In genomic region chr19:38676023-38676877, GRCh38 we compare ENCODE assay signal across 8 cellular contexts. TPM values are rescaled to one million over a fixed set of nuclear protein-coding genes. Genes with fewer than 3 reads are reported as not detected.
DNase-seq lines count a peak whose midpoint lies in the region; TF ChIP-seq lines count a peak whose summit lies in the region.

No MANE protein-coding gene starts in this region.

- DNase-seq in HFF-Myc (ENCODE audit: extremely low read depth, low read depth) (no peak), right atrium auricular region (ENCODE audit: low spot score) (no peak), head of caudate nucleus (no peak), amniotic stem cell (lab: John Stamatoyannopoulos, UW) (no peak), GM19240 (ENCODE audit: insufficient read length, low spot score) (no peak), HT-29 (ENCODE audit: low spot score) (no peak)
- peak; percentile 43 for DNase-seq in activated CD4-positive, alpha-beta memory T cell treated with anti-CD3 and anti-CD28 coated beads, Interleukin-2, amount 10 ng/mL, durations not matched to agents 7 days and 5 days

- peak overlapping the region; percentile 11 for H3K4me3 Mint-ChIP-seq in activated CD4-positive, alpha-beta memory T cell treated with anti-CD3 and anti-CD28 coated beads, Interleukin-2, amount 10 ng/mL, durations not matched to agents 7 days and 5 days

- H3K27me3 ChIP-seq in right atrium auricular region (no peaks in the 10 kb centered on the region), stomach smooth muscle (ENCODE audit: control insufficient read depth in 1 of 2, insufficient read depth in 2 of 2, low read length in 2 of 2) (no peaks in the 10 kb centered on the region)

- peaks cover 0 to 92% of the 10 kb centered on the region in 2 donors for H3K4me1 ChIP-seq in right atrium auricular region
- peaks cover 56% of the 10 kb centered on the region for H3K4me1 ChIP-seq in stomach smooth muscle (ENCODE audit: control insufficient read depth, insufficient read depth, low read length)

- H3K9me3 Mint-ChIP-seq in activated CD4-positive, alpha-beta memory T cell treated with anti-CD3 and anti-CD28 coated beads, Interleukin-2, amount 10 ng/mL, durations not matched to agents 7 days and 5 days = no peaks in the 10 kb centered on the region

- CTCF ChIA-PET in activated CD4-positive, alpha-beta memory T cell treated with anti-CD3 and anti-CD28 coated beads, Interleukin-2, amount 10 ng/mL, durations not matched to agents 7 days and 5 days (lab: Charles Lee) = interaction anchor here (1.5 to 2.0 kb wide), 2 partner anchors 10 to 17 kb away, joined by 5 read pairs; no protein-coding TSS in a partner anchor

- H3K9me3 ChIP-seq in right atrium auricular region (no peaks in the 10 kb centered on the region), stomach smooth muscle (ENCODE audit: control insufficient read depth in 2 of 2, low read length in 2 of 2) (no peaks in the 10 kb centered on the region)

- H3K27me3 Mint-ChIP-seq in activated CD4-positive, alpha-beta memory T cell treated with anti-CD3 and anti-CD28 coated beads, Interleukin-2, amount 10 ng/mL, durations not matched to agents 7 days and 5 days = no peaks in the 10 kb centered on the region

- peak overlapping the region in 1 of 2 donors; percentile 29 for H3K9ac ChIP-seq in stomach smooth muscle (ENCODE audit: low read length in 2 of 2)

- H3K4me3 ChIP-seq in HFF-Myc (replicated peaks; ENCODE audit: low read depth, low read length) (peak overlapping the region; percentile 10; the same call in 1 of the 2 replicates), right atrium auricular region (no peak overlapping the region), stomach smooth muscle (ENCODE audit: low read length in 2 of 2) (peak overlapping the region in 1 of 2 donors; percentile 15)

- H3K27ac ChIP-seq in right atrium auricular region = peak overlapping the region; percentile 83 to 90
- H3K27ac ChIP-seq in stomach smooth muscle (ENCODE audit: low read length) = peak overlapping the region; percentile 94

- H3K27ac Mint-ChIP-seq in activated CD4-positive, alpha-beta memory T cell treated with anti-CD3 and anti-CD28 coated beads, Interleukin-2, amount 10 ng/mL, durations not matched to agents 7 days and 5 days = peak overlapping the region; percentile 77

- H3K36me3 ChIP-seq in right atrium auricular region = peaks cover 16% of the 10 kb centered on the region
- H3K36me3 ChIP-seq in stomach smooth muscle (ENCODE audit: control insufficient read depth in 2 of 2, insufficient read depth in 2 of 2, low read length in 2 of 2) = peaks cover 6 to 9% of the 10 kb centered on the region in 2 donors

- peaks cover 88% of the 10 kb centered on the region for H3K4me1 Mint-ChIP-seq in activated CD4-positive, alpha-beta memory T cell treated with anti-CD3 and anti-CD28 coated beads, Interleukin-2, amount 10 ng/mL, durations not matched to agents 7 days and 5 days

- peaks cover 50% of the 10 kb centered on the region for H3K36me3 Mint-ChIP-seq in activated CD4-positive, alpha-beta memory T cell treated with anti-CD3 and anti-CD28 coated beads, Interleukin-2, amount 10 ng/mL, durations not matched to agents 7 days and 5 days (ENCODE audit: low read depth)

- POLR2A ChIA-PET in activated CD4-positive, alpha-beta memory T cell treated with anti-CD3 and anti-CD28 coated beads, Interleukin-2, amount 10 ng/mL, durations not matched to agents 7 days and 5 days (lab: Charles Lee) = interaction anchor here (0.7 to 1.6 kb wide), 5 partner anchors 9 to 37 kb away, joined by 3 to 4 read pairs (median 3); partner anchors contain the start of gene ACTN4

- TF ChIP-seq CTCF in HFF-Myc (IDR thresholded peaks at IDR 0.05; ENCODE audit: low read depth, low read length, missing control alignments) (no peak), right atrium auricular region (IDR thresholded peaks at IDR 0.05) (no peak)

- intact Hi-C loops in head of caudate nucleus (cut with DNase I) = no loop called here

RNA-seq across cellular contexts. Expression of gene ACTN4, which starts 28.8 kb away (rescaled TPM):
- total RNA-seq in activated CD4-positive, alpha-beta memory T cell treated with anti-CD3 and anti-CD28 coated beads, Interleukin-2, amount 10 ng/mL, durations not matched to agents 7 days and 5 days = 100 to 1,000 TPM; 532 to 534 TPM
- total RNA-seq in right atrium auricular region = 100 to 1,000 TPM; 115 to 180 TPM
- total RNA-seq in HT-29 (2014; rRNA removed; shearing (Covaris generic)) = 1,009 and 1,083 TPM in 2 replicates

RNA-seq across cellular contexts. Expression of gene EIF3K, which starts 57.3 kb away (rescaled TPM):
- 100 to 1,000 TPM; 297 TPM for total RNA-seq in activated CD4-positive, alpha-beta memory T cell treated with anti-CD3 and anti-CD28 coated beads, Interleukin-2, amount 10 ng/mL, durations not matched to agents 7 days and 5 days
- total RNA-seq in right atrium auricular region = 100 to 1,000 TPM; 716 to 786 TPM
- total RNA-seq in HT-29 (2014; rRNA removed; shearing (Covaris generic)) = 724 and 815 TPM in 2 replicates

RNA-seq across cellular contexts. Expression of gene MAP4K1, which starts 58.5 kb away (rescaled TPM):
- 100 to 1,000 TPM; 374 to 383 TPM for total RNA-seq in activated CD4-positive, alpha-beta memory T cell treated with anti-CD3 and anti-CD28 coated beads, Interleukin-2, amount 10 ng/mL, durations not matched to agents 7 days and 5 days
- total RNA-seq in right atrium auricular region = 1 to 10 TPM in 1 of 2 donors, under 1 TPM in 1; 0.83 to 4.2 TPM
- total RNA-seq in HT-29 (2014; rRNA removed; shearing (Covaris generic)) = 0.36 TPM in 1 of 2 replicates, not detected in the other

Comparison
In these comparisons a context has a peak if more than half of its experiments do, and no peak if none do; other contexts are left out.
1. RNA of gene MAP4K1, which starts 58.5 kb away (total RNA-seq): 374 to 383 TPM in activated CD4-positive, alpha-beta memory T cell treated with anti-CD3 and anti-CD28 coated beads, Interleukin-2, amount 10 ng/mL, durations not matched to agents 7 days and 5 days; 0.83 to 4.2 TPM in right atrium auricular region and 0.36 TPM in HT-29; every median in the first group is over 10 times any median in the second.